ENCODE assay signal across 2 cellular contexts in genomic region chr1:154698320-154699096, GRCh38.
TF ChIP-seq lines count a peak whose summit lies in the region.

No MANE protein-coding gene starts in this region.

TF ChIP-seq in GM23338, 12 proteins besides CTCF, POLR2A, EP300 and RAD21 (continued from another document):
- TF ChIP-seq, protein P1, sequence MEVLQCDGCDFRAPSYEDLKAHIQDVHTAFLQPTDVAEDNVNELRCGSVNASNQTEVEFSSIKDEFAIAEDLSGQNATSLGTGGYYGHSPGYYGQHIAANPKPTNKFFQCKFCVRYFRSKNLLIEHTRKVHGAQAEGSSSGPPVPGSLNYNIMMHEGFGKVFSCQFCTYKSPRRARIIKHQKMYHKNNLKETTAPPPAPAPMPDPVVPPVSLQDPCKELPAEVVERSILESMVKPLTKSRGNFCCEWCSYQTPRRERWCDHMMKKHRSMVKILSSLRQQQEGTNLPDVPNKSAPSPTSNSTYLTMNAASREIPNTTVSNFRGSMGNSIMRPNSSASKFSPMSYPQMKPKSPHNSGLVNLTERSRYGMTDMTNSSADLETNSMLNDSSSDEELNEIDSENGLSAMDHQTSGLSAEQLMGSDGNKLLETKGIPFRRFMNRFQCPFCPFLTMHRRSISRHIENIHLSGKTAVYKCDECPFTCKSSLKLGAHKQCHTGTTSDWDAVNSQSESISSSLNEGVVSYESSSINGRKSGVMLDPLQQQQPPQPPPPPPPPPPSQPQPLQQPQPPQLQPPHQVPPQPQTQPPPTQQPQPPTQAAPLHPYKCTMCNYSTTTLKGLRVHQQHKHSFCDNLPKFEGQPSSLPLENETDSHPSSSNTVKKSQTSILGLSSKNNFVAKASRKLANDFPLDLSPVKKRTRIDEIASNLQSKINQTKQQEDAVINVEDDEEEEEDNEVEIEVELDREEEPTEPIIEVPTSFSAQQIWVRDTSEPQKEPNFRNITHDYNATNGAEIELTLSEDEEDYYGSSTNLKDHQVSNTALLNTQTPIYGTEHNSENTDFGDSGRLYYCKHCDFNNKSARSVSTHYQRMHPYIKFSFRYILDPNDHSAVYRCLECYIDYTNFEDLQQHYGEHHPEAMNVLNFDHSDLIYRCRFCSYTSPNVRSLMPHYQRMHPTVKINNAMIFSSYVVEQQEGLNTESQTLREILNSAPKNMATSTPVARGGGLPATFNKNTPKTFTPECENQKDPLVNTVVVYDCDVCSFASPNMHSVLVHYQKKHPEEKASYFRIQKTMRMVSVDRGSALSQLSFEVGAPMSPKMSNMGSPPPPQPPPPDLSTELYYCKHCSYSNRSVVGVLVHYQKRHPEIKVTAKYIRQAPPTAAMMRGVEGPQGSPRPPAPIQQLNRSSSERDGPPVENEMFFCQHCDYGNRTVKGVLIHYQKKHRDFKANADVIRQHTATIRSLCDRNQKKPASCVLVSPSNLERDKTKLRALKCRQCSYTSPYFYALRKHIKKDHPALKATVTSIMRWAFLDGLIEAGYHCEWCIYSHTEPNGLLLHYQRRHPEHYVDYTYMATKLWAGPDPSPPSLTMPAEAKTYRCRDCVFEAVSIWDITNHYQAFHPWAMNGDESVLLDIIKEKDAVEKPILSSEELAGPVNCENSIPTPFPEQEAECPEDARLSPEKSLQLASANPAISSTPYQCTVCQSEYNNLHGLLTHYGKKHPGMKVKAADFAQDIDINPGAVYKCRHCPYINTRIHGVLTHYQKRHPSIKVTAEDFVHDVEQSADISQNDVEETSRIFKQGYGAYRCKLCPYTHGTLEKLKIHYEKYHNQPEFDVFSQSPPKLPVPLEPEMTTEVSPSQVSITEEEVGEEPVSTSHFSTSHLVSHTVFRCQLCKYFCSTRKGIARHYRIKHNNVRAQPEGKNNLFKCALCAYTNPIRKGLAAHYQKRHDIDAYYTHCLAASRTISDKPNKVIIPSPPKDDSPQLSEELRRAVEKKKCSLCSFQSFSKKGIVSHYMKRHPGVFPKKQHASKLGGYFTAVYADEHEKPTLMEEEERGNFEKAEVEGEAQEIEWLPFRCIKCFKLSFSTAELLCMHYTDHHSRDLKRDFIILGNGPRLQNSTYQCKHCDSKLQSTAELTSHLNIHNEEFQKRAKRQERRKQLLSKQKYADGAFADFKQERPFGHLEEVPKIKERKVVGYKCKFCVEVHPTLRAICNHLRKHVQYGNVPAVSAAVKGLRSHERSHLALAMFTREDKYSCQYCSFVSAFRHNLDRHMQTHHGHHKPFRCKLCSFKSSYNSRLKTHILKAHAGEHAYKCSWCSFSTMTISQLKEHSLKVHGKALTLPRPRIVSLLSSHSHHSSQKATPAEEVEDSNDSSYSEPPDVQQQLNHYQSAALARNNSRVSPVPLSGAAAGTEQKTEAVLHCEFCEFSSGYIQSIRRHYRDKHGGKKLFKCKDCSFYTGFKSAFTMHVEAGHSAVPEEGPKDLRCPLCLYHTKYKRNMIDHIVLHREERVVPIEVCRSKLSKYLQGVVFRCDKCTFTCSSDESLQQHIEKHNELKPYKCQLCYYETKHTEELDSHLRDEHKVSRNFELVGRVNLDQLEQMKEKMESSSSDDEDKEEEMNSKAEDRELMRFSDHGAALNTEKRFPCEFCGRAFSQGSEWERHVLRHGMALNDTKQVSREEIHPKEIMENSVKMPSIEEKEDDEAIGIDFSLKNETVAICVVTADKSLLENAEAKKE (CRISPR knock-in tag; IDR thresholded peaks at IDR 0.05) = no peak
- TF ChIP-seq ZNF331 (CRISPR knock-in tag; IDR thresholded peaks at IDR 0.05; ENCODE audit: low read depth) = no peak
- no peak for TF ChIP-seq EZH2 (IDR thresholded peaks at IDR 0.05; ENCODE audit: low read depth, unreplicated experiment)
- TF ChIP-seq ZNF114 (CRISPR knock-in tag; IDR thresholded peaks at IDR 0.05) = no peak
- TF ChIP-seq, protein P2, sequence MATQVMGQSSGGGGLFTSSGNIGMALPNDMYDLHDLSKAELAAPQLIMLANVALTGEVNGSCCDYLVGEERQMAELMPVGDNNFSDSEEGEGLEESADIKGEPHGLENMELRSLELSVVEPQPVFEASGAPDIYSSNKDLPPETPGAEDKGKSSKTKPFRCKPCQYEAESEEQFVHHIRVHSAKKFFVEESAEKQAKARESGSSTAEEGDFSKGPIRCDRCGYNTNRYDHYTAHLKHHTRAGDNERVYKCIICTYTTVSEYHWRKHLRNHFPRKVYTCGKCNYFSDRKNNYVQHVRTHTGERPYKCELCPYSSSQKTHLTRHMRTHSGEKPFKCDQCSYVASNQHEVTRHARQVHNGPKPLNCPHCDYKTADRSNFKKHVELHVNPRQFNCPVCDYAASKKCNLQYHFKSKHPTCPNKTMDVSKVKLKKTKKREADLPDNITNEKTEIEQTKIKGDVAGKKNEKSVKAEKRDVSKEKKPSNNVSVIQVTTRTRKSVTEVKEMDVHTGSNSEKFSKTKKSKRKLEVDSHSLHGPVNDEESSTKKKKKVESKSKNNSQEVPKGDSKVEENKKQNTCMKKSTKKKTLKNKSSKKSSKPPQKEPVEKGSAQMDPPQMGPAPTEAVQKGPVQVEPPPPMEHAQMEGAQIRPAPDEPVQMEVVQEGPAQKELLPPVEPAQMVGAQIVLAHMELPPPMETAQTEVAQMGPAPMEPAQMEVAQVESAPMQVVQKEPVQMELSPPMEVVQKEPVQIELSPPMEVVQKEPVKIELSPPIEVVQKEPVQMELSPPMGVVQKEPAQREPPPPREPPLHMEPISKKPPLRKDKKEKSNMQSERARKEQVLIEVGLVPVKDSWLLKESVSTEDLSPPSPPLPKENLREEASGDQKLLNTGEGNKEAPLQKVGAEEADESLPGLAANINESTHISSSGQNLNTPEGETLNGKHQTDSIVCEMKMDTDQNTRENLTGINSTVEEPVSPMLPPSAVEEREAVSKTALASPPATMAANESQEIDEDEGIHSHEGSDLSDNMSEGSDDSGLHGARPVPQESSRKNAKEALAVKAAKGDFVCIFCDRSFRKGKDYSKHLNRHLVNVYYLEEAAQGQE (IDR thresholded peaks at IDR 0.05; ENCODE audit: unreplicated experiment) = no peak
- no peak for TF ChIP-seq JUNB (IDR thresholded peaks at IDR 0.05; ENCODE audit: unreplicated experiment)
- TF ChIP-seq CREB1 (CRISPR knock-in tag; IDR thresholded peaks at IDR 0.05; ENCODE audit: low read depth) = no peak
TF ChIP-seq in GM23338: peak in this region for 0.

TF ChIP-seq in liver, 16 proteins besides CTCF, POLR2A, EP300 and RAD21 (continued from another document):
- TF ChIP-seq, protein P2 (IDR thresholded peaks at IDR 0.05) = peak; percentile 45
- no peak for TF ChIP-seq GABPA (IDR thresholded peaks at IDR 0.05 in 1 of 2, conservative IDR thresholded peaks at IDR 0.05 in 1 of 2)
